ENCODE assay signal across 1 cellular context in the genomic region with DNA sequence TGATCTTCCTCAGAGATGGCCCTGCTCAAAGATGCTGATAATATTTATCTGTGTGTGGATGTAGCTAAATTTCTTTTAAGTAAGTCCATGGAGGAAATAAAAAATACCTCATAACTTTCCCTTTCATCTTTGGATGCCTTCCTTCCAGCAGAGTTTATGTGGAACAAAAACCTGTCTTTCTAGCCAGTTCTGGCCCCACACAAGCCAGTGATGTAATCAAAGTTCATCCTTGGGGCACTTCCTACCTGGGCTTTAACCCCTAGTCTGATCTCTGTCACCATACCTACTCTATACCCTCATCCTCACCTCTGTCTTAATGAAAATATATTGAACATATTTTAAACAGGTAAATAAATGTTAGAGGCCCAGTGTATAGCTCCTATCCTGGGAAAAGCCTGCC.
A peak's percentile ranks its signal among the peaks of the same experiment; 100 is the strongest.
TF ChIP-seq lines count a peak whose summit lies in the region.

No MANE protein-coding gene starts in this region.

TF ChIP-seq in HepG2, 621 proteins besides CTCF, POLR2A, EP300 and RAD21:
- TF ChIP-seq SKI (IDR thresholded peaks at IDR 0.05; ENCODE audit: partially characterized antibody) (no peak), MAF1 (CRISPR knock-in tag; IDR thresholded peaks at IDR 0.05; ENCODE audit: borderline replicate concordance) (no peak), RARA (CRISPR knock-in tag; IDR thresholded peaks at IDR 0.05) (peak; percentile 43; the same call in 1 of the 2 replicates)
TF ChIP-seq in HepG2: peak in this region for 1.
